Comparison of ENCODE assay signal across 13 cellular contexts in genomic region chr7:124033807-124034753, GRCh38. TPM values are rescaled to one million over a fixed set of nuclear protein-coding genes. Genes with fewer than 3 reads are reported as not detected.
DNase-seq lines count a peak whose midpoint lies in the region; ATAC-seq and TF ChIP-seq lines count a peak whose summit lies in the region.
"Had no signal": no experiment of that assay in that cellular context is flagged by ENCODE, and none has a peak within 500 bp of the region (broad histone marks: within the 10 kb centered on the region; RNA-seq: fewer than 3 reads in every experiment).

No MANE protein-coding gene starts in this region.

- DNase-seq in stimulated activated naive CD8-positive, alpha-beta T cell treated with anti-CD3 and anti-CD28 coated beads, Interleukin-15, Interleukin-2, amounts not matched to agents 100 U/mL and 50 U/mL, for 24 hours: no peak
- DNase-seq in left lung: no peak
- no peak for DNase-seq in iPS-NIHi7 (ENCODE audit: extremely low spot score)
- no peak for DNase-seq in activated effector memory CD4-positive, alpha-beta T cell treated with Interleukin-2 at 50 U/mL for 16 hours
- DNase-seq in foreskin fibroblast: no peak
- DNase-seq: DMS153, KG1, SHP77 treated with DMSO at 0.1 percent for 48 hours had no signal

- no peaks in the 10 kb centered on the region for H3K9me3 Mint-ChIP-seq in stimulated activated naive CD8-positive, alpha-beta T cell treated with anti-CD3 and anti-CD28 coated beads, Interleukin-15, Interleukin-2, amounts not matched to agents 100 ng/mL and 50 ng/mL, for 24 hours

- peak overlapping the region; percentile 51 for H3K27ac Mint-ChIP-seq in stimulated activated naive CD8-positive, alpha-beta T cell treated with anti-CD3 and anti-CD28 coated beads, Interleukin-15, Interleukin-2, amounts not matched to agents 100 ng/mL and 50 ng/mL, for 24 hours

- no peak for TF ChIP-seq RAD21 in neural cell (conservative IDR thresholded peaks at IDR 0.05)

- H3K4me3 ChIP-seq in ectodermal cell (ENCODE audit: insufficient read depth, low read depth, low read length) (peak overlapping the region; percentile 61), neural cell (ENCODE audit: low read length) (peak overlapping the region; percentile 73), left lung (no peak overlapping the region), foreskin fibroblast (ENCODE audit: low read depth in 1 of 2, low read length in 2 of 2) (no peak overlapping the region)

- TF ChIP-seq EP300 in neural cell (conservative IDR thresholded peaks at IDR 0.05; ENCODE audit: poor library complexity, severe bottlenecking): no peak

- no peaks in the 10 kb centered on the region for H4K20me1 ChIP-seq in neural cell (ENCODE audit: insufficient read depth)

- no peaks in the 10 kb centered on the region for H3K79me2 ChIP-seq in neural cell (replicated peaks; ENCODE audit: insufficient read depth, low read length)

- peaks cover 7% of the 10 kb centered on the region for H3K4me1 ChIP-seq in ectodermal cell (ENCODE audit: control insufficient read depth, insufficient read depth, low read length)
- H3K4me1 ChIP-seq in left lung: peaks cover 6 to 12% of the 10 kb centered on the region in 2 donors

- H3K4me3 Mint-ChIP-seq in stimulated activated naive CD8-positive, alpha-beta T cell treated with anti-CD3 and anti-CD28 coated beads, Interleukin-15, Interleukin-2, amounts not matched to agents 100 ng/mL and 50 ng/mL, for 24 hours: no peak overlapping the region

- H3K27ac ChIP-seq in ectodermal cell (ENCODE audit: insufficient read depth, low read depth, low read length, poor library complexity, severe bottlenecking) (no peak overlapping the region), neural cell (ENCODE audit: low read length) (no peak overlapping the region), left lung (no peak overlapping the region)

- peaks cover 44% of the 10 kb centered on the region for H3K27me3 ChIP-seq in ectodermal cell (ENCODE audit: control insufficient read depth, insufficient read depth, low read length, poor library complexity, severe bottlenecking)
- H3K27me3 ChIP-seq in neural cell (ENCODE audit: insufficient read depth, low read depth, low read length): peaks cover 34% of the 10 kb centered on the region
- peaks cover 27 to 59% of the 10 kb centered on the region in 2 donors for H3K27me3 ChIP-seq in left lung

- peaks cover 4% of the 10 kb centered on the region for H3K4me1 Mint-ChIP-seq in stimulated activated naive CD8-positive, alpha-beta T cell treated with anti-CD3 and anti-CD28 coated beads, Interleukin-15, Interleukin-2, amounts not matched to agents 100 ng/mL and 50 ng/mL, for 24 hours (ENCODE audit: low read depth)

- no peaks in the 10 kb centered on the region for H3F3A ChIP-seq in neural cell (ENCODE audit: insufficient read depth, low read length, poor library complexity, severe bottlenecking)

- H3K36me3 ChIP-seq in ectodermal cell (ENCODE audit: control insufficient read depth, insufficient read depth, low read length) (no peaks in the 10 kb centered on the region), neural cell (ENCODE audit: insufficient read depth, low read length) (no peaks in the 10 kb centered on the region), left lung (no peaks in the 10 kb centered on the region)

- no peaks in the 10 kb centered on the region for H3K36me3 Mint-ChIP-seq in stimulated activated naive CD8-positive, alpha-beta T cell treated with anti-CD3 and anti-CD28 coated beads, Interleukin-15, Interleukin-2, amounts not matched to agents 100 ng/mL and 50 ng/mL, for 24 hours (ENCODE audit: low read depth)

- H3K27me3 Mint-ChIP-seq in stimulated activated naive CD8-positive, alpha-beta T cell treated with anti-CD3 and anti-CD28 coated beads, Interleukin-15, Interleukin-2, amounts not matched to agents 100 ng/mL and 50 ng/mL, for 24 hours: peaks cover 55% of the 10 kb centered on the region

- H3K4me2 ChIP-seq in neural cell (ENCODE audit: low read length): no peak overlapping the region

- H2AFZ ChIP-seq in neural cell (ENCODE audit: low read depth, low read length): no peak overlapping the region

- H3K9ac ChIP-seq in neural cell (ENCODE audit: low read length): no peak overlapping the region

- H3K9me3 ChIP-seq in ectodermal cell (ENCODE audit: control insufficient read depth, low read length) (no peaks in the 10 kb centered on the region), neural cell (ENCODE audit: low read length) (no peaks in the 10 kb centered on the region), left lung (no peaks in the 10 kb centered on the region)

- intact Hi-C loops in left lung (cut with DNase I): no loop called here

- H3K9me2 ChIP-seq in neural cell (ENCODE audit: insufficient read depth, low read length): no peaks in the 10 kb centered on the region

- no peak for TF ChIP-seq CTCF in neural cell (IDR thresholded peaks at IDR 0.05; ENCODE audit: poor library complexity, severe bottlenecking)
- no peak for TF ChIP-seq CTCF in left lung (IDR thresholded peaks at IDR 0.05)
- TF ChIP-seq CTCF in foreskin fibroblast (IDR thresholded peaks at IDR 0.05; ENCODE audit: low read depth, low read length): no peak

- WGBS in ectodermal cell, 2 experiments: 80 to 82% methylated on average over 15 to 16 of the region's 16 CpGs

- no peak for ATAC-seq in stimulated activated naive CD8-positive, alpha-beta T cell treated with anti-CD3 and anti-CD28 coated beads, Interleukin-15, Interleukin-2, amounts not matched to agents 100 U/mL and 50 U/mL, for 24 hours
- no peak for ATAC-seq in left lung

TF ChIP-seq in neural cell, 6 proteins besides CTCF, POLR2A, EP300 and RAD21:
- TF ChIP-seq SMC3 (conservative IDR thresholded peaks at IDR 0.05; ENCODE audit: poor library complexity) (no peak), POLR2AphosphoS5 (IDR thresholded peaks at IDR 0.05) (no peak), MXI1 (conservative IDR thresholded peaks at IDR 0.05; ENCODE audit: poor library complexity, severe bottlenecking) (no peak), REST (IDR thresholded peaks at IDR 0.05; ENCODE audit: borderline replicate concordance) (no peak), EZH2 (IDR thresholded peaks at IDR 0.05; ENCODE audit: borderline replicate concordance, insufficient read depth, low read length, poor library complexity, severe bottlenecking) (no peak), TAF1 (IDR thresholded peaks at IDR 0.05; ENCODE audit: low read depth) (no peak)

RNA-seq across cellular contexts. Expression of gene TMEM229A, which starts 1.2 kb away (rescaled TPM):
- 0.61 TPM for polyA plus RNA-seq in ectodermal cell (2013, experiment 1 of 4)
- 0.11 TPM for polyA plus RNA-seq in ectodermal cell (2013, experiment 2 of 4)
- 0.32 TPM for polyA plus RNA-seq in ectodermal cell (2013, experiment 3 of 4)
- polyA plus RNA-seq in ectodermal cell (2013, experiment 4 of 4): 0.49 TPM
- 0.31 and 0.94 TPM in 2 replicates for polyA plus RNA-seq in neural cell
- polyA minus RNA-seq in neural cell: 0.97 and 1.3 TPM in 2 replicates
- under 1 TPM; 0.13 to 0.17 TPM for total RNA-seq in left lung
- total RNA-seq: activated CD8-positive, alpha-beta memory T cell treated with anti-CD3 and anti-CD28 coated beads for 36 hours; left ventricle myocardium superior had no signal

Comparison
In these comparisons a context has a peak if more than half of its experiments do, and no peak if none do; other contexts are left out.
1. H3K4me3 ChIP-seq: peak in ectodermal cell (single experiment) and neural cell (single experiment); none in left lung (0 of 2) and foreskin fibroblast (0 of 2).